Comparison of ENCODE assay signal across 15 cellular contexts in genomic region chr1:41902669-41903068, GRCh38. TPM values are rescaled to one million over a fixed set of nuclear protein-coding genes. Genes with fewer than 3 reads are reported as not detected.
DNase-seq lines count a peak whose midpoint lies in the region; ATAC-seq and TF ChIP-seq lines count a peak whose summit lies in the region.
"Had no signal": no experiment of that assay in that cellular context is flagged by ENCODE, and none has a peak within 500 bp of the region (broad histone marks: within the 10 kb centered on the region; RNA-seq: fewer than 3 reads in every experiment).

No MANE protein-coding gene starts in this region.

- no peak overlapping the region for H3K9ac ChIP-seq in IMR-90 (ENCODE audit: low read depth, low read length)

- BruUV-seq in IMR-90 (replicated peaks; lab: Mats Ljungman, UMichigan) = no TSS peak

- peaks cover 78% of the 10 kb centered on the region for H3K4me1 Mint-ChIP-seq in activated CD4-positive, alpha-beta T cell treated with anti-CD3 and anti-CD28 coated beads, Interleukin-2, amount 10 ng/mL, durations not matched to agents 24 days and 14 days
- H3K4me1 Mint-ChIP-seq in activated naive CD8-positive, alpha-beta T cell treated with anti-CD3 and anti-CD28 coated beads, Interleukin-2, amount 10 ng/mL, durations not matched to agents 7 days and 5 days = peaks cover 58% of the 10 kb centered on the region
- H3K4me1 Mint-ChIP-seq in natural killer cell = peaks cover 78 to 81% of the 10 kb centered on the region in 2 donors

- peak overlapping the region; percentile 84 for H4K91ac ChIP-seq in IMR-90 (ENCODE audit: insufficient read depth, low read depth, low read length)

- peak overlapping the region; percentile 90 for H3K4ac ChIP-seq in IMR-90 (ENCODE audit: low read depth, low read length)

- POLR2A ChIA-PET in IMR-90 (lab: Charles Lee; ENCODE audit: unreplicated experiment) = no interaction called here
- POLR2A ChIA-PET in activated naive CD8-positive, alpha-beta T cell treated with anti-CD3 and anti-CD28 coated beads, Interleukin-2, amount 10 ng/mL, durations not matched to agents 7 days and 5 days (lab: Charles Lee) = interaction anchor here (1.4 to 1.6 kb wide), 2 partner anchors 15 to 17 kb away, joined by 6 to 13 read pairs; partner anchors contain the start of gene HIVEP3

- TF ChIP-seq CTCF in IMR-90 (conservative IDR thresholded peaks at IDR 0.05; ENCODE audit: low read depth, low read length) = no peak
- no peak for TF ChIP-seq CTCF in natural killer cell (IDR thresholded peaks at IDR 0.05)
- no peak for TF ChIP-seq CTCF in GM10266 (IDR thresholded peaks at IDR 0.05; ENCODE audit: control insufficient read depth, insufficient read depth, low read depth, missing control alignments)
- no peak for TF ChIP-seq CTCF in breast epithelium (IDR thresholded peaks at IDR 0.05)

- H2AK9ac ChIP-seq in IMR-90 (replicated peaks; ENCODE audit: low read depth, low read length, poor library complexity) = no peak overlapping the region

- H2AFZ ChIP-seq in IMR-90 (replicated peaks; ENCODE audit: low read length, poor library complexity) = no peak overlapping the region

- peak overlapping the region; percentile 67; the same call in 2 of the 3 replicates for H2BK15ac ChIP-seq in IMR-90 (ENCODE audit: low read depth, low read length)

- ATAC-seq in IMR-90 (ENCODE audit: low read depth) = no peak
- ATAC-seq in activated naive CD8-positive, alpha-beta T cell treated with anti-CD3 and anti-CD28 coated beads, Interleukin-2, amount 10 ng/mL, durations not matched to agents 7 days and 5 days (ENCODE audit: low read depth) = no peak
- peak in 1 of 3 donors; percentile 44 for ATAC-seq in natural killer cell
- ATAC-seq in GM21737 (IDR thresholded peaks at IDR 0.05; ENCODE audit: unreplicated experiment) = no peak

- dilution Hi-C loops in IMR-90 (cut with HindIII; ENCODE audit: low sequenced_read_pairs, unreplicated experiment) = no loop called here

- peak overlapping the region; percentile 57 for H3K14ac ChIP-seq in IMR-90 (replicated peaks; ENCODE audit: low read depth, low read length)

- H3K9me3 ChIP-seq in IMR-90 (ENCODE audit: control insufficient read depth, insufficient read depth, low read length) = no peaks in the 10 kb centered on the region
- H3K9me3 ChIP-seq in breast epithelium = no peaks in the 10 kb centered on the region

- peaks cover 0 to 23% of the 10 kb centered on the region in 2 experiments; a peak in 2 of 4 replicates for H3K79me1 ChIP-seq in IMR-90 (ENCODE audit: low read depth in 1 of 2, low read length in 2 of 2)

- H2BK5ac ChIP-seq in IMR-90 (ENCODE audit: low read depth, low read length, poor library complexity, severe bottlenecking) = peak overlapping the region; percentile 53

- no peak for TF ChIP-seq POLR2A in IMR-90 (IDR thresholded peaks at IDR 0.05; ENCODE audit: low read depth, low read length)
- TF ChIP-seq POLR2A in breast epithelium (IDR thresholded peaks at IDR 0.05) = no peak

- H3K4me3 Mint-ChIP-seq in activated CD4-positive, alpha-beta T cell treated with anti-CD3 and anti-CD28 coated beads, Interleukin-2, amount 10 ng/mL, durations not matched to agents 24 days and 14 days = peak overlapping the region; percentile 50
- H3K4me3 Mint-ChIP-seq in activated naive CD8-positive, alpha-beta T cell treated with anti-CD3 and anti-CD28 coated beads, Interleukin-2, amount 10 ng/mL, durations not matched to agents 7 days and 5 days = peak overlapping the region; percentile 54
- peak overlapping the region; percentile 62 for H3K4me3 Mint-ChIP-seq in natural killer cell

- peaks cover 4% of the 10 kb centered on the region for H3K36me3 Mint-ChIP-seq in activated CD4-positive, alpha-beta T cell treated with anti-CD3 and anti-CD28 coated beads, Interleukin-2, amount 10 ng/mL, durations not matched to agents 24 days and 14 days (ENCODE audit: low read depth)
- H3K36me3 Mint-ChIP-seq in activated naive CD8-positive, alpha-beta T cell treated with anti-CD3 and anti-CD28 coated beads, Interleukin-2, amount 10 ng/mL, durations not matched to agents 7 days and 5 days = peaks cover 7% of the 10 kb centered on the region
- H3K36me3 Mint-ChIP-seq in natural killer cell = no peaks in the 10 kb centered on the region

- H3K4me3 ChIP-seq in IMR-90 (ENCODE audit: insufficient read depth, low read depth, low read length) (no peak overlapping the region), breast epithelium (no peak overlapping the region)

- WGBS in IMR-90 (ENCODE audit: extremely low coverage in 2 of 2, insufficient read length in 1 of 2), 2 experiments = 100% methylated on average over 2 of the region's 8 CpGs; no CpG with 5 or more reads in 1 of the 2 experiments

- H2BK120ac ChIP-seq in IMR-90 (ENCODE audit: low read depth, low read length) = peak overlapping the region; percentile 88

- TF ChIP-seq RAD21 in IMR-90 (IDR thresholded peaks at IDR 0.05; ENCODE audit: low read length) = no peak

- H3K4me2 ChIP-seq in IMR-90 (ENCODE audit: low read depth, low read length) = no peak overlapping the region

- H3K27ac Mint-ChIP-seq in activated CD4-positive, alpha-beta T cell treated with anti-CD3 and anti-CD28 coated beads, Interleukin-2, amount 10 ng/mL, durations not matched to agents 24 days and 14 days = peak overlapping the region; percentile 72
- peak overlapping the region; percentile 76 for H3K27ac Mint-ChIP-seq in activated naive CD8-positive, alpha-beta T cell treated with anti-CD3 and anti-CD28 coated beads, Interleukin-2, amount 10 ng/mL, durations not matched to agents 7 days and 5 days
- peak overlapping the region; percentile 90 to 93 for H3K27ac Mint-ChIP-seq in natural killer cell

- no peaks in the 10 kb centered on the region for H3K27me3 Mint-ChIP-seq in activated CD4-positive, alpha-beta T cell treated with anti-CD3 and anti-CD28 coated beads, Interleukin-2, amount 10 ng/mL, durations not matched to agents 24 days and 14 days
- H3K27me3 Mint-ChIP-seq in activated naive CD8-positive, alpha-beta T cell treated with anti-CD3 and anti-CD28 coated beads, Interleukin-2, amount 10 ng/mL, durations not matched to agents 7 days and 5 days = no peaks in the 10 kb centered on the region
- no peaks in the 10 kb centered on the region for H3K27me3 Mint-ChIP-seq in natural killer cell (ENCODE audit: low read depth in 2 of 2)

- in situ Hi-C loops in IMR-90 (cut with MboI; ENCODE audit: low sequenced_read_pairs) = no loop called here

- peak overlapping the region; percentile 86 for H2BK20ac ChIP-seq in IMR-90 (ENCODE audit: low read depth, low read length)

- peaks cover 4% of the 10 kb centered on the region for H3K9me3 Mint-ChIP-seq in activated CD4-positive, alpha-beta T cell treated with anti-CD3 and anti-CD28 coated beads, Interleukin-2, amount 10 ng/mL, durations not matched to agents 24 days and 14 days
- no peaks in the 10 kb centered on the region for H3K9me3 Mint-ChIP-seq in activated naive CD8-positive, alpha-beta T cell treated with anti-CD3 and anti-CD28 coated beads, Interleukin-2, amount 10 ng/mL, durations not matched to agents 7 days and 5 days
- H3K9me3 Mint-ChIP-seq in natural killer cell = no peaks in the 10 kb centered on the region

- no peak overlapping the region for H4K5ac ChIP-seq in IMR-90 (ENCODE audit: low read depth, low read length)

- intact Hi-C loops in activated CD4-positive, alpha-beta T cell treated with anti-CD3 and anti-CD28 coated beads, Interleukin-2, amount 10 ng/mL, durations not matched to agents 24 days and 14 days (cut with micrococcal nuclease) = no loop called here
- intact Hi-C loops in IMR-90 (cut with micrococcal nuclease) = no loop called here
- intact Hi-C loops in natural killer cell (cut with micrococcal nuclease) = no loop called here
- intact Hi-C loops in breast epithelium (cut with DNase I; ENCODE audit: low total_unique reads) = no loop called here

- CTCF ChIA-PET in IMR-90 (lab: Yijun Ruan, JAX) = interaction anchor here (1.3 kb wide), 1 partner anchor 24 kb away, joined by 3 read pairs; no protein-coding TSS in a partner anchor

- H3K36me3 ChIP-seq in IMR-90 (ENCODE audit: control insufficient read depth, insufficient read depth, low read length) (no peaks in the 10 kb centered on the region), breast epithelium (no peaks in the 10 kb centered on the region)
- H3K36me3 ChIP-seq: WERI-Rb-1 had no signal

- no peaks in the 10 kb centered on the region for H3K27me3 ChIP-seq in IMR-90 (ENCODE audit: control insufficient read depth, insufficient read depth, low read length)
- H3K27me3 ChIP-seq in breast epithelium = no peaks in the 10 kb centered on the region

- peak overlapping the region; percentile 28 for H3K23ac ChIP-seq in IMR-90 (ENCODE audit: low read depth, low read length)

- peak overlapping the region; percentile 23 to 57; a peak in 2 of 4 replicates for H4K8ac ChIP-seq in IMR-90 (ENCODE audit: low read depth in 2 of 2, low read length in 2 of 2)

- no peak for DNase-seq in activated CD4-positive, alpha-beta T cell treated with anti-CD3 and anti-CD28 coated beads, Interleukin-2, amount 10 ng/mL, durations not matched to agents 24 days and 14 days
- no peak for DNase-seq in activated CD4-positive, alpha-beta T cell treated with anti-CD3 and anti-CD28 coated beads, Interleukin-2, amount 50 U/mL, for 48 hours
- DNase-seq in IMR-90 = no peak
- no peak for DNase-seq in activated naive CD8-positive, alpha-beta T cell treated with anti-CD3 and anti-CD28 coated beads, Interleukin-2, amount 10 ng/mL, durations not matched to agents 7 days and 5 days
- DNase-seq in natural killer cell = no peak
- no peak for DNase-seq in GM10266 (ENCODE audit: extremely low spot score)
- DNase-seq in breast epithelium (ENCODE audit: low spot score in 2 of 2) = no peak
- DNase-seq: anterior cingulate cortex; Kasumi-1; NCI-H1436; NCI-H446; retina; stimulated activated CD4-positive, alpha-beta T cell treated with anti-CD3 and anti-CD28 coated beads, Interleukin-4, amount 100 ng/mL, for 1 hour; WERI-Rb-1 had no signal

- H3K56ac ChIP-seq in IMR-90 (ENCODE audit: extremely low read depth, insufficient read depth, low read length) = no peak overlapping the region

- peaks cover 42% of the 10 kb centered on the region for H3K9me1 ChIP-seq in IMR-90 (ENCODE audit: insufficient read depth, low read length)

- H3K18ac ChIP-seq in IMR-90 (ENCODE audit: low read depth, low read length) = peak overlapping the region; percentile 1; the same call in 1 of the 2 replicates

- H2AK5ac ChIP-seq in IMR-90 (ENCODE audit: low read depth, low read length) = peak overlapping the region; percentile 93; the same call in 1 of the 2 replicates

- H4K20me1 ChIP-seq in IMR-90 (ENCODE audit: insufficient read depth, low read length) = no peaks in the 10 kb centered on the region

- H3K27ac ChIP-seq in IMR-90 (ENCODE audit: insufficient read depth, low read length) (peak overlapping the region; percentile 36), breast epithelium (no peak overlapping the region)
- H3K27ac ChIP-seq: WERI-Rb-1 had no signal

- H3K4me1 ChIP-seq in IMR-90 (ENCODE audit: control insufficient read depth, insufficient read depth, low read length) (peaks cover 24% of the 10 kb centered on the region), breast epithelium (no peaks in the 10 kb centered on the region)

RNA-seq across cellular contexts. Expression of gene HIVEP3, which starts 16.1 kb away (rescaled TPM):
- 70.5 and 73.9 TPM in 2 replicates for total RNA-seq in activated CD4-positive, alpha-beta T cell treated with anti-CD3 and anti-CD28 coated beads, Interleukin-2, amount 10 ng/mL, durations not matched to agents 24 days and 14 days
- total RNA-seq in IMR-90 (2012; rRNA removed) (1.1 and 1.4 TPM in 2 replicates), natural killer cell (10 to 100 TPM; 26.2 to 35.2 (median 29.8) TPM), breast epithelium (10 to 100 TPM in 1 of 3 donors, 1 to 10 TPM in 2; 3.5 to 13.5 (median 9.2) TPM)
- 3.6 and 4.0 TPM in 2 replicates for polyA plus RNA-seq in IMR-90 (2012; rRNA removed)
- polyA plus RNA-seq in IMR-90 (2012; cell fraction: cytosol; rRNA removed) = 2.5 and 2.7 TPM in 2 replicates
- polyA plus RNA-seq in IMR-90 (2012; cell fraction: nucleus; rRNA removed; ENCODE audit: low replicate concordance) = 2.1 and 3.1 TPM in 2 replicates
- total RNA-seq in activated naive CD8-positive, alpha-beta T cell treated with anti-CD3 and anti-CD28 coated beads, Interleukin-2, amount 10 ng/mL, durations not matched to agents 7 days and 5 days = 10 to 100 TPM; 10.1 to 10.7 TPM
